1 cellular context compared by ENCODE assay signal in the genomic region with DNA sequence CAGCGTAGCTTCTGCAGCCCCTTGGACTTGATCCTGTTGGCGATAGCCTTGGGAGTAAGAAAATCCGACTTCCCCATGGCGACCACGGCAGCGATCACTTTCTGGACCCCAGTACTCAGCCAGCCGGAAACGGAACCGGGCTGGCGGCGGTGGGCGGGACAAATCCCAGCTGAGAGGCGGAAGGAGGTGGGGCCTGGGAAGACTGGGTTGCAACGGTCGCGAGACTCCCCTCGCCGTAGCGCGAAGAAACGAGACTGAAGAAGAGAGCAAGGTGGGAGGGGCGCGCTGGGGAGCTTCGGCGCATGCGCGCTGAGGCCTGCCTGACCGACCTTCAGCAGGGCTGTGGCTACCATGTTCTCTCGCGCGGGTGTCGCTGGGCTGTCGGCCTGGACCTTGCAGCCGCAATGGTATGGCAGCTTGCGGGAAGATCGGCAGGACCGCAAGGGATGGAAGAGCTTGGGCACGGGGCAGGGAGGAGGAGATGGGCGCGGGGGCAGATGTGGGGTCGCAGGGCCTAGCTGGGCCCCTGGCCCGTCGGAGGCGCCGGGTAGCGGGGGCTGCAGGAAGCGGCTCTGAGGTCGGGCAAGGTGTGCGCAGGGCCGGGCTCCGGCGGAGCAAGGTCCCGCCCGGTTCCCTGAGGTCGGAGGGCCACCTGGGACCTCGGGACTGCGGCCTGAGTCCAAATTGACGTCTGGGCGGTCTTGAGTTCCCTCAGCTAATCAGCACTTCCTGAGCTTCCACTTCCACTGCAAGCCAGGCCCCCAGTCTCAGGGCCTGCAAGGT.
TF ChIP-seq lines count a peak whose summit lies in the region.

A gene (plus strand): TSS at position 321 of the 783 bp plus-strand sequence. CDS start 31 bp downstream, at position 352.
A gene with protein sequence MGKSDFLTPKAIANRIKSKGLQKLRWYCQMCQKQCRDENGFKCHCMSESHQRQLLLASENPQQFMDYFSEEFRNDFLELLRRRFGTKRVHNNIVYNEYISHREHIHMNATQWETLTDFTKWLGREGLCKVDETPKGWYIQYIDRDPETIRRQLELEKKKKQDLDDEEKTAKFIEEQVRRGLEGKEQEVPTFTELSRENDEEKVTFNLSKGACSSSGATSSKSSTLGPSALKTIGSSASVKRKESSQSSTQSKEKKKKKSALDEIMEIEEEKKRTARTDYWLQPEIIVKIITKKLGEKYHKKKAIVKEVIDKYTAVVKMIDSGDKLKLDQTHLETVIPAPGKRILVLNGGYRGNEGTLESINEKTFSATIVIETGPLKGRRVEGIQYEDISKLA (minus strand): TSS at position 137 of the 783 bp plus-strand sequence. CDS start 60 bp downstream, at position 77.

TF ChIP-seq in WTC11, 78 proteins besides CTCF, POLR2A, EP300 and RAD21 (continued from another document):
- TF ChIP-seq, protein P1, sequence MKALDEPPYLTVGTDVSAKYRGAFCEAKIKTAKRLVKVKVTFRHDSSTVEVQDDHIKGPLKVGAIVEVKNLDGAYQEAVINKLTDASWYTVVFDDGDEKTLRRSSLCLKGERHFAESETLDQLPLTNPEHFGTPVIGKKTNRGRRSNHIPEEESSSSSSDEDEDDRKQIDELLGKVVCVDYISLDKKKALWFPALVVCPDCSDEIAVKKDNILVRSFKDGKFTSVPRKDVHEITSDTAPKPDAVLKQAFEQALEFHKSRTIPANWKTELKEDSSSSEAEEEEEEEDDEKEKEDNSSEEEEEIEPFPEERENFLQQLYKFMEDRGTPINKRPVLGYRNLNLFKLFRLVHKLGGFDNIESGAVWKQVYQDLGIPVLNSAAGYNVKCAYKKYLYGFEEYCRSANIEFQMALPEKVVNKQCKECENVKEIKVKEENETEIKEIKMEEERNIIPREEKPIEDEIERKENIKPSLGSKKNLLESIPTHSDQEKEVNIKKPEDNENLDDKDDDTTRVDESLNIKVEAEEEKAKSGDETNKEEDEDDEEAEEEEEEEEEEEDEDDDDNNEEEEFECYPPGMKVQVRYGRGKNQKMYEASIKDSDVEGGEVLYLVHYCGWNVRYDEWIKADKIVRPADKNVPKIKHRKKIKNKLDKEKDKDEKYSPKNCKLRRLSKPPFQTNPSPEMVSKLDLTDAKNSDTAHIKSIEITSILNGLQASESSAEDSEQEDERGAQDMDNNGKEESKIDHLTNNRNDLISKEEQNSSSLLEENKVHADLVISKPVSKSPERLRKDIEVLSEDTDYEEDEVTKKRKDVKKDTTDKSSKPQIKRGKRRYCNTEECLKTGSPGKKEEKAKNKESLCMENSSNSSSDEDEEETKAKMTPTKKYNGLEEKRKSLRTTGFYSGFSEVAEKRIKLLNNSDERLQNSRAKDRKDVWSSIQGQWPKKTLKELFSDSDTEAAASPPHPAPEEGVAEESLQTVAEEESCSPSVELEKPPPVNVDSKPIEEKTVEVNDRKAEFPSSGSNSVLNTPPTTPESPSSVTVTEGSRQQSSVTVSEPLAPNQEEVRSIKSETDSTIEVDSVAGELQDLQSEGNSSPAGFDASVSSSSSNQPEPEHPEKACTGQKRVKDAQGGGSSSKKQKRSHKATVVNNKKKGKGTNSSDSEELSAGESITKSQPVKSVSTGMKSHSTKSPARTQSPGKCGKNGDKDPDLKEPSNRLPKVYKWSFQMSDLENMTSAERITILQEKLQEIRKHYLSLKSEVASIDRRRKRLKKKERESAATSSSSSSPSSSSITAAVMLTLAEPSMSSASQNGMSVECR (CRISPR knock-in tag; IDR thresholded peaks at IDR 0.05; ENCODE audit: borderline replicate concordance): peak; percentile 89; the same call in 1 of the 2 replicates
- TF ChIP-seq ZNF232 (CRISPR knock-in tag; IDR thresholded peaks at IDR 0.05) (peak; percentile 77; the same call in 1 of the 2 replicates), ESRRA (CRISPR knock-in tag; IDR thresholded peaks at IDR 0.05; ENCODE audit: borderline replicate concordance) (peak; percentile 90; the same call in 1 of the 2 replicates), SMAD3 (CRISPR knock-in tag; IDR thresholded peaks at IDR 0.05; ENCODE audit: borderline replicate concordance) (peak; percentile 61; the same call in 1 of the 2 replicates), ZNF138 (CRISPR knock-in tag; conservative IDR thresholded peaks at IDR 0.05) (no peak), JUN (CRISPR knock-in tag; IDR thresholded peaks at IDR 0.05) (peak; percentile 55), FOXP1 (CRISPR knock-in tag; IDR thresholded peaks at IDR 0.05; ENCODE audit: borderline replicate concordance) (peak; percentile 89), SMAD4 (CRISPR knock-in tag; IDR thresholded peaks at IDR 0.05) (no peak), ELF4 (CRISPR knock-in tag; IDR thresholded peaks at IDR 0.05; ENCODE audit: low read depth) (no peak), ZBTB21 (CRISPR knock-in tag; IDR thresholded peaks at IDR 0.05; ENCODE audit: borderline replicate concordance) (no peak)
- TF ChIP-seq, protein P2, sequence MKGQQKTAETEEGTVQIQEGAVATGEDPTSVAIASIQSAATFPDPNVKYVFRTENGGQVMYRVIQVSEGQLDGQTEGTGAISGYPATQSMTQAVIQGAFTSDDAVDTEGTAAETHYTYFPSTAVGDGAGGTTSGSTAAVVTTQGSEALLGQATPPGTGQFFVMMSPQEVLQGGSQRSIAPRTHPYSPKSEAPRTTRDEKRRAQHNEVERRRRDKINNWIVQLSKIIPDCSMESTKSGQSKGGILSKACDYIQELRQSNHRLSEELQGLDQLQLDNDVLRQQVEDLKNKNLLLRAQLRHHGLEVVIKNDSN (CRISPR knock-in tag; IDR thresholded peaks at IDR 0.05): peak; percentile 33; the same call in 1 of the 2 replicates
- TF ChIP-seq, protein P3, sequence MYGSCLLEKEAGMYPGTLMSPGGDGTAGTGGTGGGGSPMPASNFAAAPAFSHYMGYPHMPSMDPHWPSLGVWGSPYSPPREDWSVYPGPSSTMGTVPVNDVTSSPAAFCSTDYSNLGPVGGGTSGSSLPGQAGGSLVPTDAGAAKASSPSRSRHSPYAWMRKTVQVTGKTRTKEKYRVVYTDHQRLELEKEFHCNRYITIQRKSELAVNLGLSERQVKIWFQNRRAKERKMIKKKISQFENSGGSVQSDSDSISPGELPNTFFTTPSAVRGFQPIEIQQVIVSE (CRISPR knock-in tag; IDR thresholded peaks at IDR 0.05; ENCODE audit: borderline replicate concordance): no peak
- TF ChIP-seq, protein P4, sequence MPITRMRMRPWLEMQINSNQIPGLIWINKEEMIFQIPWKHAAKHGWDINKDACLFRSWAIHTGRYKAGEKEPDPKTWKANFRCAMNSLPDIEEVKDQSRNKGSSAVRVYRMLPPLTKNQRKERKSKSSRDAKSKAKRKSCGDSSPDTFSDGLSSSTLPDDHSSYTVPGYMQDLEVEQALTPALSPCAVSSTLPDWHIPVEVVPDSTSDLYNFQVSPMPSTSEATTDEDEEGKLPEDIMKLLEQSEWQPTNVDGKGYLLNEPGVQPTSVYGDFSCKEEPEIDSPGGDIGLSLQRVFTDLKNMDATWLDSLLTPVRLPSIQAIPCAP (CRISPR knock-in tag; IDR thresholded peaks at IDR 0.05): 0 out of 2 replicates have a peak, but pooled peaks have one; percentile 11
- TF ChIP-seq, protein P5, sequence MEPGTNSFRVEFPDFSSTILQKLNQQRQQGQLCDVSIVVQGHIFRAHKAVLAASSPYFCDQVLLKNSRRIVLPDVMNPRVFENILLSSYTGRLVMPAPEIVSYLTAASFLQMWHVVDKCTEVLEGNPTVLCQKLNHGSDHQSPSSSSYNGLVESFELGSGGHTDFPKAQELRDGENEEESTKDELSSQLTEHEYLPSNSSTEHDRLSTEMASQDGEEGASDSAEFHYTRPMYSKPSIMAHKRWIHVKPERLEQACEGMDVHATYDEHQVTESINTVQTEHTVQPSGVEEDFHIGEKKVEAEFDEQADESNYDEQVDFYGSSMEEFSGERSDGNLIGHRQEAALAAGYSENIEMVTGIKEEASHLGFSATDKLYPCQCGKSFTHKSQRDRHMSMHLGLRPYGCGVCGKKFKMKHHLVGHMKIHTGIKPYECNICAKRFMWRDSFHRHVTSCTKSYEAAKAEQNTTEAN (CRISPR knock-in tag; IDR thresholded peaks at IDR 0.05): peak; percentile 89
- TF ChIP-seq, protein P6, sequence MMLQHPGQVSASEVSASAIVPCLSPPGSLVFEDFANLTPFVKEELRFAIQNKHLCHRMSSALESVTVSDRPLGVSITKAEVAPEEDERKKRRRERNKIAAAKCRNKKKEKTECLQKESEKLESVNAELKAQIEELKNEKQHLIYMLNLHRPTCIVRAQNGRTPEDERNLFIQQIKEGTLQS (CRISPR knock-in tag; conservative IDR thresholded peaks at IDR 0.05): 0 out of 2 replicates have a peak, but pooled peaks have one; percentile 45
